ENCODE assay signal across 8 cellular contexts in genomic region chr20:62953839-62954703, GRCh38. TPM values are rescaled to one million over a fixed set of nuclear protein-coding genes. Genes with fewer than 3 reads are reported as not detected.
DNase-seq lines count a peak whose midpoint lies in the region; ATAC-seq and TF ChIP-seq lines count a peak whose summit lies in the region.

No MANE protein-coding gene starts in this region.

- no TSS peak for BruUV-seq in A673 (replicated peaks; lab: Mats Ljungman, UMichigan)

- H3K36me3 ChIP-seq in A673 (ENCODE audit: insufficient read depth, low read length, poor library complexity, severe bottlenecking) (peaks cover 4% of the 10 kb centered on the region), esophagus (ENCODE audit: control insufficient read depth in 2 of 2, insufficient read depth in 2 of 2, low read length in 1 of 2) (peaks cover 4 to 17% of the 10 kb centered on the region in 2 donors), muscle layer of duodenum (ENCODE audit: control insufficient read depth in 1 of 2, insufficient read depth in 2 of 2, low read length in 2 of 2) (peaks cover 2% of the 10 kb centered on the region in 2 donors)

- CTCF ChIA-PET in A673 (lab: Charles Lee) = interaction anchor here (0.6 kb wide), 1 partner anchor 271 kb away, joined by 3 read pairs; no protein-coding TSS in a partner anchor

- POLR2A ChIA-PET in A673 (lab: Charles Lee; ENCODE audit: low non-redundant PET) = no interaction called here

- peak; percentile 47 for ATAC-seq in GM18861 (IDR thresholded peaks at IDR 0.05; ENCODE audit: unreplicated experiment)
- peak; percentile 37 for ATAC-seq in HG03060 (IDR thresholded peaks at IDR 0.05; ENCODE audit: low read depth, unreplicated experiment)

- H3K9me3 ChIP-seq in A673 (ENCODE audit: low read depth, low read length, poor library complexity, severe bottlenecking) = no peaks in the 10 kb centered on the region
- peaks cover 0 to under 1% of the 10 kb centered on the region in 2 donors for H3K9me3 ChIP-seq in esophagus (ENCODE audit: control insufficient read depth in 2 of 2, insufficient read depth in 1 of 2, low read depth in 1 of 2, low read length in 1 of 2)
- H3K9me3 ChIP-seq in muscle layer of duodenum (ENCODE audit: control insufficient read depth in 1 of 2, low read length in 2 of 2) = no peaks in the 10 kb centered on the region

- H3K27me3 ChIP-seq in A673 (replicated peaks; ENCODE audit: insufficient read depth, low read depth, low read length, poor library complexity) (no peaks in the 10 kb centered on the region), esophagus (ENCODE audit: control insufficient read depth in 1 of 2, insufficient read depth in 2 of 2, low read length in 2 of 2) (no peaks in the 10 kb centered on the region), muscle layer of duodenum (ENCODE audit: low read depth, low read length) (no peaks in the 10 kb centered on the region)

- H3K27ac ChIP-seq in A673 (ENCODE audit: low read depth, low read length, poor library complexity, severe bottlenecking) (no peak overlapping the region), esophagus (ENCODE audit: low read depth in 2 of 2, low read length in 1 of 2) (peak overlapping the region; percentile 82 to 89), muscle layer of duodenum (ENCODE audit: low read length) (peak overlapping the region; percentile 91)

- H3K4me3 ChIP-seq in A673 (ENCODE audit: low read depth, low read length, poor library complexity, severe bottlenecking) = no peak overlapping the region
- H3K4me3 ChIP-seq in esophagus (ENCODE audit: low read depth in 1 of 2, low read length in 2 of 2) = no peak overlapping the region
- peak overlapping the region; percentile 52 for H3K4me3 ChIP-seq in muscle layer of duodenum (ENCODE audit: low read depth in 1 of 2, low read length in 2 of 2)

- DNase-seq in A673 (ENCODE audit: low spot score) (peak; percentile 51), NCI-H526 treated with DMSO at 0.1 percent for 48 hours (lab: John Stamatoyannopoulos, UW) (peak; percentile 76), stromal cell of bone marrow (ENCODE audit: low read depth) (peak; percentile 52)
- DNase-seq in activated CD8-positive, alpha-beta memory T cell treated with anti-CD3 and anti-CD28 coated beads, Interleukin-2, amount 50 U/mL, for 4 hours = peak; percentile 50

- H3K4me1 ChIP-seq in A673 (ENCODE audit: insufficient read depth, low read length, poor library complexity, severe bottlenecking) = peaks cover 6% of the 10 kb centered on the region
- H3K4me1 ChIP-seq in esophagus (ENCODE audit: control insufficient read depth in 2 of 2, insufficient read depth in 2 of 2, low read length in 1 of 2) = peaks cover 13 to 14% of the 10 kb centered on the region in 2 donors
- H3K4me1 ChIP-seq in muscle layer of duodenum (ENCODE audit: control insufficient read depth in 1 of 2, insufficient read depth in 2 of 2, low read length in 2 of 2) = peaks cover 9 to 28% of the 10 kb centered on the region in 2 donors

- intact Hi-C loops in A673 (cut with micrococcal nuclease; ENCODE audit: unreplicated experiment) = no loop called here

- TF ChIP-seq CTCF in A673 (conservative IDR thresholded peaks at IDR 0.05; ENCODE audit: low read depth, low read length) = no peak

- 6 to 21% methylated on average over 32 of the region's 32 CpGs for WGBS in esophagus, 2 donors

RNA-seq across cellular contexts. Expression of gene SLC17A9, which starts 1.6 kb away (rescaled TPM):
- 0.17 TPM in 1 of 2 replicates, not detected in the other for total RNA-seq in A673 (2021)
- polyA plus RNA-seq in esophagus = 1 to 10 TPM; 1.0 to 3.3 TPM

RNA-seq across cellular contexts. Expression of gene GID8, which starts 16.1 kb away (rescaled TPM):
- 40.2 and 42.0 TPM in 2 replicates for total RNA-seq in A673 (2021)
- 10 to 100 TPM; 16.2 to 30.0 TPM for polyA plus RNA-seq in esophagus

RNA-seq across cellular contexts. Expression of gene DIDO1, which starts 27.8 kb away (rescaled TPM):
- total RNA-seq in A673 (2021) = 61.7 and 64.4 TPM in 2 replicates
- 10 to 100 TPM; 17.3 TPM for polyA plus RNA-seq in esophagus

RNA-seq across cellular contexts. Expression of gene BHLHE23, which starts 52.7 kb away (rescaled TPM):
- not detected in 2 replicates for total RNA-seq in A673 (2021)
- not detected for polyA plus RNA-seq in esophagus

Comparison
In these comparisons a context has a peak if more than half of its experiments do, and no peak if none do; other contexts are left out.
1. H3K4me3 ChIP-seq: peak in muscle layer of duodenum (2 of 2); none in A673 (single experiment) and esophagus (0 of 2).
2. Peak in every context shown above with its lines, with median percentiles within 50 percentile points of each other: DNase-seq.